10 cellular contexts compared by ENCODE assay signal in the genomic region with DNA sequence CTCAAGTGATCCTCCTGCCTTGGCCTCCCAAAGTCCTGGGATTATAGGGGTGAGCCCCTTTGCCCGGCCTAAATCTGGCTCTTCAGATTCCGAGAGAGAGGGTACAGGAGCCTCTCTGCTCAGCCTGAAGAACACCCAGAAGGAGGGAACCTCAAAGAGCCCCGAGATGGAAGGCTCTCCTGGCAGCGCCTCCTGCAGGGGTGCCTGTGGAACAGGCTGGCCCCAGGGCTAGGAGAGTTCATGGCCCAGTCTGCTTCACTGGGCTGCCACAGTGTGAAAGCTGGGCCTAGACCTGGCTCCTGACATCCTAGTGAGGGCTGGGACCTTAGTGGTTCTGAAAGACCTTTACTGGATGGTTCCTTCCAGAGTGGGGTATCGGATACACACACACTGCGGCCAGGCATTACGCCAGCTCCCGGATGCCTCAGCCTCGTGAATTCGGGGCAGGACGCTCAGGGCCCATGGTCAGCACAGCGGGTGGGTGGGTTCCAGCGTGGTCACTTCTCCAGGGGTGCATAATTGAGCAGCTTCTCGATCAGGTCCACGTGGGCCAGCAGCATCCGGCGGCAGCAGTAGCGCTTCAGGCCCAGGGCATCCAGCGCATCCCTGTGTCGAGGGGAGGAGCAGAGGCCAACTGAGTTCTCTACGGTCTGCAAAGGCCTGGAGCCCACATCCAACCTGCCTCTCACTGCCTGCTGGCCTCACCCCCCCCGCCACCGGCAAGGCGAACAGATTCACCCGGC. TPM values are rescaled to one million over a fixed set of nuclear protein-coding genes. Genes with fewer than 3 reads are reported as not detected.
DNase-seq lines count a peak whose midpoint lies in the region; TF ChIP-seq lines count a peak whose summit lies in the region.
"Had no signal": no experiment of that assay in that cellular context is flagged by ENCODE, and none has a peak within 500 bp of the region (broad histone marks: within the 10 kb centered on the region; RNA-seq: fewer than 3 reads in every experiment).

No MANE protein-coding gene starts in this region.

- H3K4me2 ChIP-seq in Loucy (ENCODE audit: low read depth, low read length, poor library complexity, severe bottlenecking) (peak overlapping the region; percentile 71), neural progenitor cell (no peak overlapping the region)

- H3K79me2 ChIP-seq in Loucy (ENCODE audit: insufficient read depth, low read length) (peaks cover 31% of the 10 kb centered on the region), neural progenitor cell (ENCODE audit: low read depth) (peaks cover 23% of the 10 kb centered on the region)

- no peak overlapping the region for H2AFZ ChIP-seq in Loucy (ENCODE audit: low read length)
- H2AFZ ChIP-seq in neural progenitor cell (replicated peaks) = no peak overlapping the region

- H3K4me1 Mint-ChIP-seq in brain (peaks cover 32% of the 10 kb centered on the region), neural progenitor cell (peaks cover 23% of the 10 kb centered on the region)

- H4K20me1 ChIP-seq in Loucy (ENCODE audit: insufficient read depth, low read length, poor library complexity, severe bottlenecking) = peaks cover 31% of the 10 kb centered on the region
- peaks cover 55% of the 10 kb centered on the region for H4K20me1 ChIP-seq in neural progenitor cell (ENCODE audit: low read depth)

- no peaks in the 10 kb centered on the region for H3K9me3 Mint-ChIP-seq in brain
- H3K9me3 Mint-ChIP-seq in neural progenitor cell = no peaks in the 10 kb centered on the region

- DNase-seq in ELR (ENCODE audit: low read depth) = peak; percentile 49
- DNase-seq in neural progenitor cell (ENCODE audit: low spot score) = no peak
- DNase-seq in COR-L47 (lab: John Stamatoyannopoulos, UW) = no peak
- DNase-seq in stimulated activated CD4-positive, alpha-beta T cell treated with anti-CD3 and anti-CD28 coated beads, Interleukin-15, amount 100 ng/mL, for 24 hours = no peak
- no peak for DNase-seq in superior temporal gyrus (ENCODE audit: extremely low spot score)
- DNase-seq: activated CD4-positive, alpha-beta T cell treated with anti-CD3 and anti-CD28 coated beads, Interleukin-2, amount 50 U/mL, for 48 hours; heart right ventricle; Kasumi-1 had no signal

- TF ChIP-seq CTCF in Loucy (conservative IDR thresholded peaks at IDR 0.05; ENCODE audit: low read length) (peak; percentile 54), brain (conservative IDR thresholded peaks at IDR 0.05) (no peak), neural progenitor cell (IDR thresholded peaks at IDR 0.05) (no peak)

- H3F3A ChIP-seq in Loucy (ENCODE audit: low read depth) (no peaks in the 10 kb centered on the region), neural progenitor cell (ENCODE audit: low read depth) (peaks cover 40% of the 10 kb centered on the region)

- H3K4me3 Mint-ChIP-seq in brain (peak overlapping the region; percentile 85 to 91 (median 86)), neural progenitor cell (peak overlapping the region; percentile 90)

- H3K27me3 Mint-ChIP-seq in brain = peaks cover 4% of the 10 kb centered on the region
- peaks cover 12% of the 10 kb centered on the region for H3K27me3 Mint-ChIP-seq in neural progenitor cell (ENCODE audit: insufficient read depth, low read depth)

- H3K27me3 ChIP-seq in Loucy (ENCODE audit: insufficient read depth, low read length, poor library complexity, severe bottlenecking) (no peaks in the 10 kb centered on the region), neural progenitor cell (peaks cover 9% of the 10 kb centered on the region)
- H3K27me3 ChIP-seq: heart right ventricle had no signal

- peaks cover 31% of the 10 kb centered on the region for H3K4me1 ChIP-seq in Loucy (ENCODE audit: insufficient read depth, low read length, poor library complexity, severe bottlenecking)
- peaks cover 20% of the 10 kb centered on the region for H3K4me1 ChIP-seq in neural progenitor cell

- peaks cover 13% of the 10 kb centered on the region; the same call in 1 of the 2 replicates for H3K36me3 ChIP-seq in Loucy (ENCODE audit: insufficient read depth, low read length)
- H3K36me3 ChIP-seq in neural progenitor cell = no peaks in the 10 kb centered on the region

- no peaks in the 10 kb centered on the region for H3K9me3 ChIP-seq in Loucy (ENCODE audit: insufficient read depth, low read depth, low read length)
- H3K9me3 ChIP-seq in neural progenitor cell (ENCODE audit: low read depth) = no peaks in the 10 kb centered on the region
- H3K9me3 ChIP-seq: heart right ventricle had no signal

- no peak overlapping the region for H3K27ac ChIP-seq in neural progenitor cell

- H3K27ac Mint-ChIP-seq in brain = peak overlapping the region; percentile 48 to 78 (median 70)
- no peak overlapping the region for H3K27ac Mint-ChIP-seq in neural progenitor cell

- H3K4me3 ChIP-seq in Loucy (ENCODE audit: low read length, poor library complexity, severe bottlenecking) (peak overlapping the region; percentile 97), neural progenitor cell (no peak overlapping the region)

- H3K9me2 ChIP-seq in Loucy (replicated peaks; ENCODE audit: low read depth, low read length) = no peaks in the 10 kb centered on the region

- H3K36me3 Mint-ChIP-seq in brain (peaks cover 11% of the 10 kb centered on the region), neural progenitor cell (peaks cover 3% of the 10 kb centered on the region)

- H3K9ac ChIP-seq in Loucy (ENCODE audit: low read depth, low read length, poor library complexity, severe bottlenecking) (peak overlapping the region; percentile 88), neural progenitor cell (no peak overlapping the region)

RNA-seq across cellular contexts. Expression of gene POLR2L, which starts 2.3 kb away (rescaled TPM):
- 104 TPM for polyA plus RNA-seq in brain (ENCODE audit: insufficient read depth, low read depth, low replicate concordance)
- total RNA-seq in neural progenitor cell (ENCODE audit: low replicate concordance) = 12.9 and 27.5 TPM in 2 replicates

RNA-seq across cellular contexts. Expression of gene TSPAN4, which starts 2.6 kb away (rescaled TPM):
- polyA plus RNA-seq in brain (ENCODE audit: insufficient read depth, low read depth, low replicate concordance) = 23.3 TPM
- total RNA-seq in neural progenitor cell (ENCODE audit: low replicate concordance) = 19.6 and 58.2 TPM in 2 replicates

RNA-seq across cellular contexts. Expression of gene CD151, which starts 7.3 kb away (rescaled TPM):
- polyA plus RNA-seq in brain (ENCODE audit: insufficient read depth, low read depth, low replicate concordance) = 114 TPM
- total RNA-seq in neural progenitor cell (ENCODE audit: low replicate concordance) = 37.4 and 82.2 TPM in 2 replicates

RNA-seq across cellular contexts. Expression of gene CRACR2B, which starts 12.3 kb away (rescaled TPM):
- 3.1 TPM for polyA plus RNA-seq in brain (ENCODE audit: insufficient read depth, low read depth, low replicate concordance)
- 3.9 and 11.6 TPM in 2 replicates for total RNA-seq in neural progenitor cell (ENCODE audit: low replicate concordance)

RNA-seq across cellular contexts. Expression of gene PNPLA2, which starts 21.3 kb away (rescaled TPM):
- polyA plus RNA-seq in brain (ENCODE audit: insufficient read depth, low read depth, low replicate concordance) = 67.9 TPM
- total RNA-seq in neural progenitor cell (ENCODE audit: low replicate concordance) = 2.6 and 20.9 TPM in 2 replicates
